In genomic region chr22:21071796-21072195, GRCh38 we compare ENCODE assay signal across 9 cellular contexts. TPM values are rescaled to one million over a fixed set of nuclear protein-coding genes. Genes with fewer than 3 reads are reported as not detected.
"Had no signal": no experiment of that assay in that cellular context is flagged by ENCODE, and none has a peak within 500 bp of the region (broad histone marks: within the 10 kb centered on the region; RNA-seq: fewer than 3 reads in every experiment).

No MANE protein-coding gene starts in this region.

RNA-seq across cellular contexts. Expression of gene LRRC74B, which starts 26.1 kb away (rescaled TPM):
- total RNA-seq: OCI-LY7, PC-3, PC-9, Peyer's patch, Right ventricle myocardium inferior, Right ventricle myocardium superior, SJCRH30, SJSA1 had no signal

RNA-seq across cellular contexts. Expression of gene SLC7A4, which starts 39.4 kb away (rescaled TPM):
- total RNA-seq: OCI-LY7, PC-3, PC-9, RPMI7951, SJCRH30, SJSA1 had no signal
